Comparison of ENCODE assay signal across 25 cellular contexts in the genomic region with DNA sequence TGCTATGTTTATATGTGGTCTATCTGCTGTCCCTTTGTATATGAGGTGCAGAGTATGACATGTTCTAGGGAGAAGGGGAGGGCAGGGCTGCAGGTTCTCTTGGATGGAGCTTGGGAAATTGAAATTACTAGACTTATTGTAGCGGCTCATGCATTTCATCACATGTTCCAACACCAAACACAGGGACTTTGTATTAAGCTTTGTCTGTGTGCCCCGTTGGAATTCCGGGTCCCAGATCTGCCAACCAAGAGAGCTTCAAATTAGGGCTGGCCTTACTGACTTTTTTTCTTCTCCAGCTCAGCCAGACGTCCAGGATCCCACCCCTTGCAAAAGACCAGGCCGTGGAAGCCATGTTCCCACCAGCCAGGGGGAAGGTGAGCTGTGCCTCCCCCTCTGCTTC.
"Had no signal": no experiment of that assay in that cellular context is flagged by ENCODE, and none has a peak within 500 bp of the region (broad histone marks: within the 10 kb centered on the region; RNA-seq: fewer than 3 reads in every experiment).

No MANE protein-coding gene starts in this region.

- H3K27ac ChIP-seq: ascending aorta, colonic mucosa, heart left ventricle, sigmoid colon, thoracic aorta, upper lobe of right lung, VCaP had no signal

- H3K27me3 Mint-ChIP-seq: central memory CD8-positive, alpha-beta T cell; effector memory CD8-positive, alpha-beta T cell; stimulated activated naive B cell treated with anti-CD40 and anti-IgM and Interleukin-4, amounts not matched to agents 10 μg/mL and 1 μg/mL and 100 μg/mL, for 72 hours had no signal

- H3K4me3 ChIP-seq: ascending aorta, colonic mucosa, dorsolateral prefrontal cortex, heart left ventricle, mucosa of descending colon, sigmoid colon, smooth muscle cell, thoracic aorta, upper lobe of right lung had no signal

- H3K27me3 ChIP-seq: ascending aorta, colonic mucosa, dorsolateral prefrontal cortex, heart left ventricle, sigmoid colon, upper lobe of right lung had no signal

- H3K9me3 ChIP-seq: ascending aorta, colonic mucosa, heart left ventricle, mucosa of descending colon, sigmoid colon, thoracic aorta, upper lobe of right lung had no signal

- H3K9me3 Mint-ChIP-seq: activated naive CD4-positive, alpha-beta T cell treated with anti-CD3 and anti-CD28 coated beads, Interleukin-2, amount 50 U/mL, for 72 hours; activated T-helper 1 cell treated with anti-CD3 and anti-CD28 coated beads, Interleukin-12 subunit alpha, Interleukin-12 subunit beta, Interleukin-2, Interleukin-4 antibody, amounts not matched to agents 30 ng/mL and 10 ng/mL and 1 ng/mL, durations not matched to agents 14 hours and 24 hours and 36 hours; central memory CD8-positive, alpha-beta T cell; effector memory CD8-positive, alpha-beta T cell; stimulated activated naive B cell treated with anti-CD40 and anti-IgM and Interleukin-4, amounts not matched to agents 10 μg/mL and 1 μg/mL and 100 μg/mL, for 72 hours; T-helper 2 cell treated with Interferon-gamma antibody and Interleukin-4, amounts not matched to agents 5 μg/mL and 100 μg/mL, for 36 hours had no signal

- H3K4me3 Mint-ChIP-seq: activated CD8-positive, alpha-beta T cell treated with anti-CD3 and anti-CD28 coated beads, Interleukin-2, amount 10 ng/mL, durations not matched to agents 7 days and 5 days; activated T-helper 1 cell treated with anti-CD3 and anti-CD28 coated beads, Interleukin-12 subunit alpha, Interleukin-12 subunit beta, Interleukin-2, Interleukin-4 antibody, amounts not matched to agents 30 ng/mL and 10 ng/mL and 1 ng/mL, durations not matched to agents 14 hours and 24 hours and 36 hours; central memory CD8-positive, alpha-beta T cell; effector memory CD8-positive, alpha-beta T cell; stimulated activated naive B cell treated with anti-CD40 and anti-IgM and Interleukin-4, amounts not matched to agents 10 μg/mL and 1 μg/mL and 100 μg/mL, for 72 hours; T-helper 2 cell treated with Interferon-gamma antibody and Interleukin-4, amounts not matched to agents 5 μg/mL and 100 μg/mL, for 36 hours had no signal

- DNase-seq: activated CD4-positive, alpha-beta T cell treated with anti-CD3 and anti-CD28 coated beads, Interleukin-2, amount 50 U/mL, for 1 hour; activated CD8-positive, alpha-beta T cell treated with anti-CD3 and anti-CD28 coated beads, Interleukin-2, amount 10 ng/mL, durations not matched to agents 7 days and 5 days; activated gamma-delta T cell; colonic mucosa; effector memory CD8-positive, alpha-beta T cell; heart left ventricle; mesendoderm; retina; sigmoid colon; stimulated activated CD4-positive, alpha-beta T cell treated with anti-CD3 and anti-CD28 coated beads, Interleukin-15, amount 100 ng/mL, for 24 hours; stimulated activated CD8-positive, alpha-beta memory T cell treated with anti-CD3 and anti-CD28 coated beads, Interleukin-4, amount 100 ng/mL, for 48 hours; stimulated activated naive B cell treated with anti-CD40 and anti-IgM and Interleukin-4, amounts not matched to agents 10 μg/mL and 1 μg/mL and 100 μg/mL, for 72 hours; upper lobe of right lung had no signal

- H3K27ac Mint-ChIP-seq: activated T-helper 1 cell treated with anti-CD3 and anti-CD28 coated beads, Interleukin-12 subunit alpha, Interleukin-12 subunit beta, Interleukin-2, Interleukin-4 antibody, amounts not matched to agents 30 ng/mL and 10 ng/mL and 1 ng/mL, durations not matched to agents 14 hours and 24 hours and 36 hours; progenitor cell of endocrine pancreas; T-helper 2 cell treated with Interferon-gamma antibody and Interleukin-4, amounts not matched to agents 5 μg/mL and 100 μg/mL, for 36 hours had no signal

- H3K36me3 ChIP-seq: thoracic aorta, upper lobe of right lung had no signal

- ATAC-seq: activated CD4-positive, CD25-positive, alpha-beta regulatory T cell treated with anti-CD3 and anti-CD28 coated beads, Interleukin-2, amount 50 U/mL, for 24 hours; activated CD8-positive, alpha-beta T cell treated with anti-CD3 and anti-CD28 coated beads, Interleukin-2, amount 10 ng/mL, durations not matched to agents 7 days and 5 days; activated naive CD4-positive, alpha-beta T cell treated with anti-CD3 and anti-CD28 coated beads, Interleukin-2, amount 50 U/mL, for 72 hours; effector memory CD8-positive, alpha-beta T cell; heart left ventricle; mucosa of descending colon; stimulated activated naive B cell treated with anti-CD40 and anti-IgM and Interleukin-4, amounts not matched to agents 10 μg/mL and 1 μg/mL and 100 μg/mL, for 72 hours; upper lobe of right lung had no signal

- H3K4me2 ChIP-seq: smooth muscle cell had no signal
